Comparison of ENCODE assay signal across 15 cellular contexts in the genomic region with DNA sequence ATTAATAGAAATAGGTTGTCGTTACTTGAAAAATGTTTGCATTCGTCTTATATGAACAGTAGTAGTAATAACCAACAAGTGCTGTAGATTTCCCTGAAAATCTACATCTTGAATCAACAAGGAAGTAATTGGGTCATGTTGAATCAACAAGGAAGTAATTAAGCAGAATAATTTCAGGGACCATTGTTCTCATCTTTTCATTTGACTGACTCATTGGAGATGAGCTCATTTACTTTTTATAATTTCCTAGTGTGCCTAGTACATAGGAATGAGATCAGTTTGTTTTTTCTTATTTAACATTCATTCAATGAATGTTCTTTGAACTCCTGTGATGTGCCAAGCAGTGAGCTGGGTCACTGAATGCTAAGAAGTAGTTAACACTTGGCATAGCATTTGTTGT. TPM values are rescaled to one million over a fixed set of nuclear protein-coding genes. Genes with fewer than 3 reads are reported as not detected.
DNase-seq lines count a peak whose midpoint lies in the region; TF ChIP-seq lines count a peak whose summit lies in the region.
"Had no signal": no experiment of that assay in that cellular context is flagged by ENCODE, and none has a peak within 500 bp of the region (broad histone marks: within the 10 kb centered on the region; RNA-seq: fewer than 3 reads in every experiment).

No MANE protein-coding gene starts in this region.

- peak overlapping the region in 3 of 4 donors; percentile 23 to 79 (median 51) for H3K27ac ChIP-seq in Peyer's patch
- peak overlapping the region; percentile 72 for H3K27ac ChIP-seq in hepatocyte
- H3K27ac ChIP-seq in stomach = peak overlapping the region in 3 of 5 donors; percentile 48 to 82 (median 78)
- H3K27ac ChIP-seq: A549, gastroesophageal sphincter had no signal

- H3K9me3 Mint-ChIP-seq in nephron progenitor cell = no peaks in the 10 kb centered on the region
- H3K9me3 Mint-ChIP-seq: neural crest cell had no signal

- TF ChIP-seq POLR2A in Peyer's patch (IDR thresholded peaks at IDR 0.05) = no peak
- TF ChIP-seq POLR2A in stomach (IDR thresholded peaks at IDR 0.05) = no peak

- no peak overlapping the region for H2AFZ ChIP-seq in hepatocyte

- H3K9me3 ChIP-seq in Peyer's patch (no peaks in the 10 kb centered on the region), hepatocyte (ENCODE audit: low read depth) (no peaks in the 10 kb centered on the region), stomach (no peaks in the 10 kb centered on the region)
- H3K9me3 ChIP-seq: A549, gastroesophageal sphincter had no signal

- no peaks in the 10 kb centered on the region for H3K4me1 Mint-ChIP-seq in nephron progenitor cell

- H3K27me3 ChIP-seq in Peyer's patch (no peaks in the 10 kb centered on the region), hepatocyte (no peaks in the 10 kb centered on the region), stomach (no peaks in the 10 kb centered on the region)
- H3K27me3 ChIP-seq: gastroesophageal sphincter had no signal

- intact Hi-C loops in stomach (cut with DNase I; ENCODE audit: low total_unique reads) = no loop called here

- no peak overlapping the region for H3K4me2 ChIP-seq in hepatocyte
- H3K4me2 ChIP-seq: A549 had no signal

- H3K4me1 ChIP-seq in Peyer's patch = peaks cover 0 to 36% (median 1%) of the 10 kb centered on the region in 4 donors
- H3K4me1 ChIP-seq in hepatocyte (ENCODE audit: insufficient read depth) = no peaks in the 10 kb centered on the region
- peaks cover 14 to 62% (median 17%) of the 10 kb centered on the region in 4 donors for H3K4me1 ChIP-seq in stomach

- peaks cover 23% of the 10 kb centered on the region for H3K79me2 ChIP-seq in hepatocyte

- TF ChIP-seq CTCF in Peyer's patch (IDR thresholded peaks at IDR 0.05) = no peak
- TF ChIP-seq CTCF in hepatocyte (IDR thresholded peaks at IDR 0.05; ENCODE audit: poor library complexity) = no peak
- TF ChIP-seq CTCF in stomach (IDR thresholded peaks at IDR 0.05) = no peak
- no peak for TF ChIP-seq CTCF in nephron progenitor cell (IDR thresholded peaks at IDR 0.05)

- peaks cover 48% of the 10 kb centered on the region for H3K36me3 Mint-ChIP-seq in nephron progenitor cell (ENCODE audit: low read depth)

- H3K27me3 Mint-ChIP-seq in nephron progenitor cell (ENCODE audit: low read depth, poor library complexity) = no peaks in the 10 kb centered on the region

- no peaks in the 10 kb centered on the region for H4K20me1 ChIP-seq in hepatocyte (ENCODE audit: insufficient read depth, poor library complexity, severe bottlenecking)

- WGBS in hepatocyte (ENCODE audit: low lambda C conversion rate, missing lambda C conversion rate) = 77% methylated on average over 2 of the region's 2 CpGs
- 28 to 76% (median 44%) methylated on average over 2 of the region's 2 CpGs for WGBS in stomach, 5 donors

- no peaks in the 10 kb centered on the region for H3K9me2 ChIP-seq in hepatocyte (replicated peaks; ENCODE audit: insufficient read depth)

- no peak for TF ChIP-seq EP300 in stomach (IDR thresholded peaks at IDR 0.05)

- no peak overlapping the region for H3K27ac Mint-ChIP-seq in nephron progenitor cell

- no peak overlapping the region for H3K4me3 Mint-ChIP-seq in nephron progenitor cell
- H3K4me3 Mint-ChIP-seq: neural crest cell had no signal

- DNase-seq in NOMO-1 treated with DMSO at 0.1 percent for 48 hours (lab: John Stamatoyannopoulos, UW; ENCODE audit: unreplicated experiment) = peak; percentile 57
- DNase-seq in NOMO-1 treated with dmso at 0.1 percent for 144 hours (lab: John Stamatoyannopoulos, UW; ENCODE audit: unreplicated experiment) = no peak
- DNase-seq in Peyer's patch = no peak
- DNase-seq in hepatocyte (ENCODE audit: low spot score) = no peak
- DNase-seq in stomach = no peak
- DNase-seq in ecto neural progenitor cell (ENCODE audit: low spot score) = no peak
- DNase-seq in stimulated activated CD4-positive, alpha-beta T cell treated with anti-CD3 and anti-CD28 coated beads, Interleukin-4, amount 100 ng/mL, for 1 hour = no peak
- no peak for DNase-seq in nephron progenitor cell
- DNase-seq: Calu3, islet precursor cell, NCI-H226 had no signal

- H3K4me3 ChIP-seq in Peyer's patch (no peak overlapping the region), hepatocyte (no peak overlapping the region), stomach (no peak overlapping the region)
- H3K4me3 ChIP-seq: A549, gastroesophageal sphincter had no signal

- H3K36me3 ChIP-seq in Peyer's patch = peaks cover 0 to 38% (median 0%) of the 10 kb centered on the region in 3 donors
- H3K36me3 ChIP-seq in hepatocyte (replicated peaks; ENCODE audit: insufficient read depth, low read depth) = no peaks in the 10 kb centered on the region
- peaks cover 6 to 63% (median 51%) of the 10 kb centered on the region in 4 donors for H3K36me3 ChIP-seq in stomach

RNA-seq across cellular contexts. Expression of a gene that starts 8.2 kb away (rescaled TPM):
- total RNA-seq in Peyer's patch = 10 to 100 TPM; 13.2 to 66.9 (median 49.0) TPM
- 52.7 and 53.0 TPM in 2 replicates for total RNA-seq in hepatocyte
- 19.0 and 21.2 TPM in 2 replicates for polyA plus RNA-seq in hepatocyte
- total RNA-seq in stomach = 10 to 100 TPM in 3 of 5 donors, 1 to 10 TPM in 2; 8.1 to 26.6 (median 24.3) TPM
- polyA plus RNA-seq in stomach = 10 to 100 TPM in 2 of 3 donors, 1 to 10 TPM in 1; 6.1 to 13.8 (median 12.8) TPM

RNA-seq across cellular contexts. Expression of a gene that starts 57.9 kb away (rescaled TPM):
- not detected for total RNA-seq in Peyer's patch
- not detected in 2 replicates for total RNA-seq in hepatocyte
- polyA plus RNA-seq in hepatocyte = 0.63 TPM in 1 of 2 replicates, not detected in the other
- not detected for total RNA-seq in stomach
- polyA plus RNA-seq in stomach = not detected
- total RNA-seq: Calu3, gastroesophageal sphincter, neural crest cell had no signal
- polyA plus RNA-seq: A549, thymus had no signal
